Comparison of ENCODE assay signal across 23 cellular contexts in genomic region chr14:55207832-55208231, GRCh38.
"Had no signal": no experiment of that assay in that cellular context is flagged by ENCODE, and none has a peak within 500 bp of the region (broad histone marks: within the 10 kb centered on the region; RNA-seq: fewer than 3 reads in every experiment).

No MANE protein-coding gene starts in this region.

- H3K9me3 Mint-ChIP-seq: T-cell; T-helper 1 cell treated with Interleukin-12 subunit alpha and Interleukin-12 subunit beta and Interleukin-4 antibody, amounts not matched to agents 30 μg/mL and 1 μg/mL, for 36 hours had no signal

- H3K4me3 Mint-ChIP-seq: T-cell; T-helper 1 cell treated with Interleukin-12 subunit alpha and Interleukin-12 subunit beta and Interleukin-4 antibody, amounts not matched to agents 30 μg/mL and 1 μg/mL, for 36 hours had no signal

- H2AFZ ChIP-seq: PC-9 had no signal

- H3K27ac Mint-ChIP-seq: T-helper 1 cell treated with Interleukin-12 subunit alpha and Interleukin-12 subunit beta and Interleukin-4 antibody, amounts not matched to agents 30 μg/mL and 1 μg/mL, for 36 hours had no signal

- H3K27me3 ChIP-seq: Peyer's patch, SJSA1 had no signal

- H3K9me3 ChIP-seq: Peyer's patch, SJSA1, SK-N-SH had no signal

- H3K4me2 ChIP-seq: PC-9, SK-N-SH had no signal

- H3K36me3 Mint-ChIP-seq: T-cell had no signal

- H3K4me3 ChIP-seq: PC-9, Peyer's patch, SJSA1 had no signal

- H3K9me2 ChIP-seq: SK-N-SH had no signal

- ATAC-seq: T-cell had no signal

- DNase-seq: KBM-7, MV-4-11, NCI-H1048, NCI-H1105, NCI-H1417, NCI-H1436 treated with DMSO at 0.1 percent for 48 hours, NCI-H1694, NCI-H187 treated with DMSO at 0.1 percent for 48 hours, NCI-H2029 treated with DMSO at 0.1 percent for 48 hours, NCI-H2171 treated with DMSO at 0.1 percent for 48 hours, NCI-H345, NCI-H446 treated with DMSO at 0.1 percent for 48 hours, NCI-H510A treated with DMSO at 0.1 percent for 48 hours, NCI-H526, PC-9, Peyer's patch, Right ventricle myocardium superior, SIG-M5, SK-N-SH, SW 1271, T-cell had no signal

- H3K27ac ChIP-seq: PC-9, Peyer's patch, SJSA1 had no signal

- H3K36me3 ChIP-seq: Peyer's patch, SJSA1 had no signal

- H3K9ac ChIP-seq: SK-N-SH had no signal

- H3K4me1 ChIP-seq: Peyer's patch, SJSA1 had no signal
